In genomic region chr20:14859627-14860026, GRCh38 we compare ENCODE assay signal across 27 cellular contexts.
"Had no signal": no experiment of that assay in that cellular context is flagged by ENCODE, and none has a peak within 500 bp of the region (broad histone marks: within the 10 kb centered on the region; RNA-seq: fewer than 3 reads in every experiment).

No MANE protein-coding gene starts in this region.

- FAIRE-seq: pancreas, small intestine had no signal

- H3K27me3 Mint-ChIP-seq: natural killer cell treated with Interleukin-12 subunit alpha and Interleukin-12 subunit beta and Interleukin-15 and Interleukin-18, amount 100 ng/mL, for 72 hours; progenitor cell of endocrine pancreas had no signal

- H3K79me2 ChIP-seq: parathyroid adenoma had no signal

- ATAC-seq: natural killer cell; natural killer cell treated with Interleukin-12 subunit alpha and Interleukin-12 subunit beta and Interleukin-15 and Interleukin-18, amount 100 ng/mL, for 72 hours; psoas muscle; right cardiac atrium; sciatic nerve had no signal

- H3K4me2 ChIP-seq: smooth muscle cell had no signal

- H3K36me3 ChIP-seq: neural progenitor cell, neutrophil, ovary, pancreas, prostate gland, right atrium auricular region, right lobe of liver, sigmoid colon, spleen had no signal

- H3K4me1 Mint-ChIP-seq: natural killer cell had no signal

- H3K9me3 ChIP-seq: neutrophil, ovary, pancreas, prostate gland, psoas muscle, right atrium auricular region, right lobe of liver, sigmoid colon, spleen had no signal

- H3K4me1 ChIP-seq: prostate gland, psoas muscle, right atrium auricular region, spleen had no signal

- H3K27me3 ChIP-seq: neural progenitor cell, neutrophil, ovary, pancreas, right atrium auricular region, right lobe of liver, sigmoid colon, spleen had no signal

- H2AFZ ChIP-seq: neural progenitor cell had no signal

- H3K27ac ChIP-seq: neutrophil, ovary, pancreas, prostate gland, psoas muscle, right atrium auricular region, right lobe of liver, sigmoid colon, skin epidermis, spleen had no signal

- H3K9ac ChIP-seq: neural progenitor cell, parathyroid adenoma had no signal

- H3K9me3 Mint-ChIP-seq: nephron, nephron progenitor cell had no signal

- H3K4me3 ChIP-seq: neural progenitor cell, ovary, pancreas, prostate gland, psoas muscle, right atrium auricular region, right lobe of liver, sigmoid colon, skin epidermis, smooth muscle cell, spleen had no signal

- H3K27ac Mint-ChIP-seq: natural killer cell; natural killer cell treated with Interleukin-12 subunit alpha and Interleukin-12 subunit beta and Interleukin-15 and Interleukin-18, amount 100 ng/mL, for 72 hours; neural progenitor cell; progenitor cell of endocrine pancreas had no signal

- H3K4me3 Mint-ChIP-seq: natural killer cell; natural killer cell treated with Interleukin-12 subunit alpha and Interleukin-12 subunit beta and Interleukin-15 and Interleukin-18, amount 100 ng/mL, for 72 hours; nephron; neural crest cell; neural progenitor cell had no signal

- H3K36me3 Mint-ChIP-seq: natural killer cell; natural killer cell treated with Interleukin-12 subunit alpha and Interleukin-12 subunit beta and Interleukin-15 and Interleukin-18, amount 100 ng/mL, for 72 hours; neural progenitor cell had no signal

- DNase-seq: natural killer cell; occipital lobe; ovary; pancreas; psoas muscle; right cardiac atrium; right lobe of liver; sigmoid colon; small intestine; spleen; stimulated activated CD4-positive, alpha-beta T cell treated with anti-CD3 and anti-CD28 coated beads, Interleukin-12 subunit alpha, Interleukin-12 subunit beta, amount 100 ng/mL, for 4 hours; stimulated activated CD4-positive, alpha-beta T cell treated with anti-CD3 and anti-CD28 coated beads, Interleukin-15, amount 100 ng/mL, for 24 hours; stimulated activated CD4-positive, alpha-beta T cell treated with anti-CD3 and anti-CD28 coated beads, Interleukin-1b, Interleukin-23, amount 100 ng/mL, for 48 hours; stimulated activated CD4-positive, alpha-beta T cell treated with anti-CD3 and anti-CD28 coated beads, Interleukin-2, amount 100 ng/mL, for 24 hours had no signal
